In the genomic region with DNA sequence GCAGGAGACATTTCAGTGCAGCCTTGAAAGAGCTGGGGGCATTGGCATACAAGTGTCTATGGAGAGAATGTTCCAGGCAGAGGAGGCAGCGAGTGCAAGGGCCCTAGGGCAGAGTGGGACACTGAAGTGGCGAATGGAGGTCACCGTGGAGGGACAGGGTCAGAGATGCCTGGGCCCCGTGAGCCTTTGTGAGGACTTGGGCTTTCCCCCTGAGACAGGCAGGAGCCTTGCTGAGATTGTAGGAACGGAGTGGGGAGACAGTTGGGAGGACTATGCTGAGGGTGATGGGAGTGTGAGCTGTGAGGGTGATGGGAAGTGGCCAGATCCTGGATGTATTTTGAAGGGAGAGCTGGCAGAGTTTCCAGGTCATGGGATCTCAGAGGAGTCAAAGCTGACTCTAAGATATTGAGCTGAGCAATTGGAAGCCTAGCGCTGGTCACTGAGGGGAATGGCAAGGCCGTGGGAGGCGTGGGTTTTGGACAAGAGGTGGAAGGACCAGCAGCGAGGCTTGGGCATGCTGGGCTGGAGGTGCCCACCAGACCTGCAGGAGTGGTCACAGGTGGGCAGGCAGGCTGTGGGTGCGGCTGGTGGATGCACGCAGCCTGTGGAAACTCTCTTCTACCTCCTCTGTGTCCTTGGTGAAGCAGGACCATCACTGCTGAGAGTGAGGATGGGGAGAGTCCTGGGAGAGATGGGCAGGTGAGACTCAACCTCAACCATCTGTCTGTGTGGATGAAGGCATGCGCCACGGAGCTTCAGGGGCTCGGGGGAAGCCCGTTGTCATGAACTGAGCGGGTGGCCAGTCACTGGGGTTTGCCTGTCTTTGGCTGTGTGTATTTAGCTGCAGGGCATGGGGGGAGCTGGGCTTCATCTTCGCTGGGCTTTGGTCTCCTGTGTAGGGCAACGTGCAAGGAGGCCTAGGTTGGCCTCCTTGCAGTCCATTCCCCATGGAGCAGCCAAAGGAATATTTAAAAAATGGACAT, we compare ENCODE assay signal across 1 cellular context.
TF ChIP-seq lines count a peak whose summit lies in the region.

No MANE protein-coding gene starts in this region.

TF ChIP-seq in IMR-90, 13 proteins besides CTCF, POLR2A, EP300 and RAD21:
- TF ChIP-seq RCOR1 (IDR thresholded peaks at IDR 0.05; ENCODE audit: insufficient replicate concordance, low read length) (no peak), MAZ (IDR thresholded peaks at IDR 0.05; ENCODE audit: borderline replicate concordance, low read depth, low read length) (no peak), CEBPB (IDR thresholded peaks at IDR 0.05; ENCODE audit: low read depth, low read length) (no peak), BHLHE40 (IDR thresholded peaks at IDR 0.05; ENCODE audit: low read depth, low read length) (no peak), FOS (IDR thresholded peaks at IDR 0.05; ENCODE audit: low read depth, low read length) (no peak), CHD1 (IDR thresholded peaks at IDR 0.05; ENCODE audit: low read depth, low read length) (no peak), RFX5 (IDR thresholded peaks at IDR 0.05; ENCODE audit: low read depth, low read length) (no peak), SMC3 (IDR thresholded peaks at IDR 0.05; ENCODE audit: low read depth, low read length) (no peak), MAFK (IDR thresholded peaks at IDR 0.05; ENCODE audit: low read depth, low read length) (no peak), MXI1 (IDR thresholded peaks at IDR 0.05; ENCODE audit: borderline replicate concordance, low read depth, low read length) (no peak), NFE2L2 (IDR thresholded peaks at IDR 0.05; ENCODE audit: low read depth, low read length) (no peak)
- TF ChIP-seq, protein P1, sequence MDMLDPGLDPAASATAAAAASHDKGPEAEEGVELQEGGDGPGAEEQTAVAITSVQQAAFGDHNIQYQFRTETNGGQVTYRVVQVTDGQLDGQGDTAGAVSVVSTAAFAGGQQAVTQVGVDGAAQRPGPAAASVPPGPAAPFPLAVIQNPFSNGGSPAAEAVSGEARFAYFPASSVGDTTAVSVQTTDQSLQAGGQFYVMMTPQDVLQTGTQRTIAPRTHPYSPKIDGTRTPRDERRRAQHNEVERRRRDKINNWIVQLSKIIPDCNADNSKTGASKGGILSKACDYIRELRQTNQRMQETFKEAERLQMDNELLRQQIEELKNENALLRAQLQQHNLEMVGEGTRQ (IDR thresholded peaks at IDR 0.05; ENCODE audit: low read depth, low read length): no peak
- TF ChIP-seq, protein P2, sequence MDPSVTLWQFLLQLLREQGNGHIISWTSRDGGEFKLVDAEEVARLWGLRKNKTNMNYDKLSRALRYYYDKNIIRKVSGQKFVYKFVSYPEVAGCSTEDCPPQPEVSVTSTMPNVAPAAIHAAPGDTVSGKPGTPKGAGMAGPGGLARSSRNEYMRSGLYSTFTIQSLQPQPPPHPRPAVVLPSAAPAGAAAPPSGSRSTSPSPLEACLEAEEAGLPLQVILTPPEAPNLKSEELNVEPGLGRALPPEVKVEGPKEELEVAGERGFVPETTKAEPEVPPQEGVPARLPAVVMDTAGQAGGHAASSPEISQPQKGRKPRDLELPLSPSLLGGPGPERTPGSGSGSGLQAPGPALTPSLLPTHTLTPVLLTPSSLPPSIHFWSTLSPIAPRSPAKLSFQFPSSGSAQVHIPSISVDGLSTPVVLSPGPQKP (IDR thresholded peaks at IDR 0.05; ENCODE audit: borderline replicate concordance, low read depth, low read length): no peak
